21 cellular contexts compared by ENCODE assay signal in genomic region chr2:16180631-16181030, GRCh38.
"Had no signal": no experiment of that assay in that cellular context is flagged by ENCODE, and none has a peak within 500 bp of the region (broad histone marks: within the 10 kb centered on the region; RNA-seq: fewer than 3 reads in every experiment).

No MANE protein-coding gene starts in this region.

- DNase-seq: IMR-90, Karpas-422, KG1, MG63, NCI-H1092, NCI-H1105 treated with DMSO at 0.1 percent for 48 hours, NCI-H1417 treated with DMSO at 0.1 percent for 48 hours, NCI-H146, NCI-H1694 treated with DMSO at 0.1 percent for 48 hours, NCI-H1930, NCI-H2081, NCI-H2107, NCI-H2227 treated with DMSO at 0.1 percent for 48 hours, NCI-H524, NCI-H69, NCI-H774, Right ventricle myocardium superior, RPMI8226, SIG-M5 had no signal

- H3K27ac ChIP-seq: SJSA1, SK-N-MC had no signal
